1 cellular context compared by ENCODE assay signal in genomic region chr7:127387974-127388373, GRCh38.
A peak's percentile ranks its signal among the peaks of the same experiment; 100 is the strongest.
TF ChIP-seq lines count a peak whose summit lies in the region.

No MANE protein-coding gene starts in this region.

TF ChIP-seq in K562, 482 proteins besides CTCF, POLR2A, EP300 and RAD21:
- TF ChIP-seq RBM25 (IDR thresholded peaks at IDR 0.05; ENCODE audit: low read depth, low read length, severe bottlenecking) (peak; percentile 63), POLR2H (tag; IDR thresholded peaks at IDR 0.05; ENCODE audit: low read depth) (no peak), ZBTB26 (CRISPR knock-in tag; IDR thresholded peaks at IDR 0.05) (no peak), MBD1 (CRISPR knock-in tag; IDR thresholded peaks at IDR 0.05) (peak; percentile 34; the same call in 1 of the 2 replicates), PPARD (CRISPR knock-in tag; IDR thresholded peaks at IDR 0.05) (no peak), RBM22 (IDR thresholded peaks at IDR 0.05; ENCODE audit: low read depth, low read length, poor library complexity, severe bottlenecking) (no peak)
